ENCODE assay signal across 10 cellular contexts in genomic region chr1:201795066-201795465, GRCh38. TPM values are rescaled to one million over a fixed set of nuclear protein-coding genes. Genes with fewer than 3 reads are reported as not detected.
DNase-seq lines count a peak whose midpoint lies in the region; ATAC-seq and TF ChIP-seq lines count a peak whose summit lies in the region.
"Had no signal": no experiment of that assay in that cellular context is flagged by ENCODE, and none has a peak within 500 bp of the region (broad histone marks: within the 10 kb centered on the region; RNA-seq: fewer than 3 reads in every experiment).

No MANE protein-coding gene starts in this region.

- TF ChIP-seq POLR2A in thyroid gland (IDR thresholded peaks at IDR 0.05): no peak
- no peak for TF ChIP-seq POLR2A in sigmoid colon (IDR thresholded peaks at IDR 0.05)

- H3K9me3 ChIP-seq in heart right ventricle (peaks cover 0 to 3% (median 0%) of the 10 kb centered on the region in 11 donors), right cardiac atrium (ENCODE audit: control insufficient read depth, low read length) (no peaks in the 10 kb centered on the region), fibroblast of lung (ENCODE audit: control insufficient read depth, insufficient read depth, low read depth, low read length) (no peaks in the 10 kb centered on the region), thyroid gland (no peaks in the 10 kb centered on the region), sigmoid colon (no peaks in the 10 kb centered on the region)

- H3K4me2 ChIP-seq in fibroblast of lung (ENCODE audit: extremely low read depth, insufficient read depth, low read length): no peak overlapping the region

- intact Hi-C loops in heart right ventricle (cut with DNase I) (loop anchor here in 2 of 10 donors (1.0 to 2.0 kb wide), 2 partner anchors 236 to 264 kb away; no protein-coding TSS in a partner anchor), right cardiac atrium (cut with DNase I) (no loop called here), thyroid gland (cut with DNase I) (no loop called here), sigmoid colon (cut with DNase I) (no loop called here)

- peaks cover 13% of the 10 kb centered on the region for H3K79me2 ChIP-seq in fibroblast of lung (ENCODE audit: control insufficient read depth, insufficient read depth, low read length)

- no peak for TF ChIP-seq EP300 in sigmoid colon (IDR thresholded peaks at IDR 0.05)

- H3K27me3 ChIP-seq in heart right ventricle (no peaks in the 10 kb centered on the region), right cardiac atrium (ENCODE audit: control insufficient read depth, insufficient read depth) (no peaks in the 10 kb centered on the region), fibroblast of lung (ENCODE audit: control insufficient read depth, insufficient read depth, low read length) (no peaks in the 10 kb centered on the region), thyroid gland (no peaks in the 10 kb centered on the region), sigmoid colon (no peaks in the 10 kb centered on the region)

- WGBS in heart right ventricle, 2 donors: 58 to 66% methylated on average over 3 of the region's 3 CpGs
- WGBS in right cardiac atrium: 73% methylated on average over 3 of the region's 3 CpGs
- 72 to 79% methylated on average over 3 of the region's 3 CpGs for WGBS in thyroid gland, 2 donors
- 71 to 82% methylated on average over 3 of the region's 3 CpGs for WGBS in sigmoid colon, 2 donors

- H3K36me3 ChIP-seq in heart right ventricle (peaks cover 0 to 100% (median 69%) of the 10 kb centered on the region in 9 donors), fibroblast of lung (ENCODE audit: control insufficient read depth, insufficient read depth, low read length) (peaks cover 30% of the 10 kb centered on the region), thyroid gland (peaks cover 14 to 22% of the 10 kb centered on the region in 2 donors), sigmoid colon (peaks cover 14 to 59% (median 22%) of the 10 kb centered on the region in 4 donors)

- H3K4me3 Mint-ChIP-seq in natural killer cell treated with Interleukin-12 subunit alpha and Interleukin-12 subunit beta and Interleukin-15 and Interleukin-18, amount 100 ng/mL, for 72 hours: no peak overlapping the region
- H3K4me3 Mint-ChIP-seq: activated CD8-positive, alpha-beta T cell treated with anti-CD3 and anti-CD28 coated beads, Interleukin-2, amount 10 ng/mL, durations not matched to agents 7 days and 5 days had no signal

- ATAC-seq in heart right ventricle (no peak), right cardiac atrium (no peak)
- no peak for ATAC-seq in natural killer cell treated with Interleukin-12 subunit alpha and Interleukin-12 subunit beta and Interleukin-15 and Interleukin-18, amount 100 ng/mL, for 72 hours
- ATAC-seq: activated CD8-positive, alpha-beta T cell treated with anti-CD3 and anti-CD28 coated beads, Interleukin-2, amount 10 ng/mL, durations not matched to agents 7 days and 5 days had no signal

- no peak overlapping the region for H2AFZ ChIP-seq in fibroblast of lung (ENCODE audit: low read length)

- no peaks in the 10 kb centered on the region for H3K4me1 Mint-ChIP-seq in natural killer cell treated with Interleukin-12 subunit alpha and Interleukin-12 subunit beta and Interleukin-15 and Interleukin-18, amount 100 ng/mL, for 72 hours (ENCODE audit: low read depth in 2 of 2)

- peaks cover 2 to 7% of the 10 kb centered on the region in 2 donors for H3K27me3 Mint-ChIP-seq in natural killer cell treated with Interleukin-12 subunit alpha and Interleukin-12 subunit beta and Interleukin-15 and Interleukin-18, amount 100 ng/mL, for 72 hours

- H3K9me3 Mint-ChIP-seq in natural killer cell treated with Interleukin-12 subunit alpha and Interleukin-12 subunit beta and Interleukin-15 and Interleukin-18, amount 100 ng/mL, for 72 hours: no peaks in the 10 kb centered on the region

- H3K9ac ChIP-seq in fibroblast of lung (ENCODE audit: insufficient read depth, low read length): no peak overlapping the region

- TF ChIP-seq CTCF in heart right ventricle (IDR thresholded peaks at IDR 0.05) (peak in 8 of 9 donors; percentile 15 to 49 (median 40)), fibroblast of lung (conservative IDR thresholded peaks at IDR 0.05 in 1 of 2, IDR thresholded peaks at IDR 0.05 in 1 of 2; ENCODE audit: low read depth in 1 of 2, low read length in 2 of 2) (peak; percentile 34 to 56), thyroid gland (IDR thresholded peaks at IDR 0.05) (peak in 3 of 6 experiments; percentile 21 to 28 (median 21)), sigmoid colon (IDR thresholded peaks at IDR 0.05) (no peak)

- H3K27ac Mint-ChIP-seq in natural killer cell treated with Interleukin-12 subunit alpha and Interleukin-12 subunit beta and Interleukin-15 and Interleukin-18, amount 100 ng/mL, for 72 hours: no peak overlapping the region
- H3K27ac Mint-ChIP-seq: activated CD8-positive, alpha-beta T cell treated with anti-CD3 and anti-CD28 coated beads, Interleukin-2, amount 10 ng/mL, durations not matched to agents 7 days and 5 days had no signal

- H3K4me1 ChIP-seq in heart right ventricle (peaks cover 29 to 51% (median 35%) of the 10 kb centered on the region in 9 donors), right cardiac atrium (ENCODE audit: control insufficient read depth, insufficient read depth, low read length) (peaks cover 15% of the 10 kb centered on the region), fibroblast of lung (ENCODE audit: control insufficient read depth, extremely low read depth, insufficient read depth, low read length) (peaks cover 29% of the 10 kb centered on the region), thyroid gland (peaks cover 0 to 25% of the 10 kb centered on the region in 2 donors), sigmoid colon (peaks cover 0 to 30% (median 28%) of the 10 kb centered on the region in 4 donors)

- H3K36me3 Mint-ChIP-seq in natural killer cell treated with Interleukin-12 subunit alpha and Interleukin-12 subunit beta and Interleukin-15 and Interleukin-18, amount 100 ng/mL, for 72 hours: no peaks in the 10 kb centered on the region

- H3K27ac ChIP-seq in heart right ventricle (peak overlapping the region in 6 of 10 donors; percentile 2 to 94 (median 18)), right cardiac atrium (ENCODE audit: low read length) (no peak overlapping the region), fibroblast of lung (ENCODE audit: insufficient read depth, low read length) (peak overlapping the region; percentile 13), thyroid gland (no peak overlapping the region), sigmoid colon (no peak overlapping the region)
- H3K27ac ChIP-seq: HL-60 had no signal

- H3K4me3 ChIP-seq in heart right ventricle: no peak overlapping the region
- H3K4me3 ChIP-seq in right cardiac atrium (ENCODE audit: low read length): no peak overlapping the region
- H3K4me3 ChIP-seq in fibroblast of lung (replicated peaks in 1 of 4; ENCODE audit: control extremely low read depth in 1 of 4, insufficient read depth in 1 of 4, low read depth in 3 of 4, low read length in 4 of 4): no peak overlapping the region
- H3K4me3 ChIP-seq in thyroid gland (replicated peaks in 1 of 3): no peak overlapping the region
- no peak overlapping the region for H3K4me3 ChIP-seq in sigmoid colon

- DNase-seq in heart right ventricle: no peak
- no peak for DNase-seq in right cardiac atrium
- DNase-seq in NCI-H82 (lab: John Stamatoyannopoulos, UW): peak; percentile 46
- peak in 1 of 2 donors; percentile 61 for DNase-seq in fibroblast of lung (ENCODE audit: low read depth in 2 of 2)
- no peak for DNase-seq in natural killer cell treated with Interleukin-12 subunit alpha and Interleukin-12 subunit beta and Interleukin-15 and Interleukin-18, amount 100 ng/mL, for 72 hours (ENCODE audit: low spot score)
- DNase-seq in activated naive CD4-positive, alpha-beta T cell (lab: John Stamatoyannopoulos, UW): no peak
- no peak for DNase-seq in thyroid gland
- DNase-seq in sigmoid colon: no peak
- DNase-seq: activated CD8-positive, alpha-beta T cell treated with anti-CD3 and anti-CD28 coated beads, Interleukin-2, amount 10 ng/mL, durations not matched to agents 7 days and 5 days had no signal

- H4K20me1 ChIP-seq in fibroblast of lung (ENCODE audit: control insufficient read depth, extremely low read depth, insufficient read depth, low read length): no peaks in the 10 kb centered on the region

RNA-seq across cellular contexts. Expression of gene IPO9, which starts 33.9 kb away (rescaled TPM):
- total RNA-seq in heart right ventricle (10 to 100 TPM; 21.9 to 31.4 (median 27.2) TPM), right cardiac atrium (10 to 100 TPM; 21.7 to 27.9 (median 24.6) TPM), fibroblast of lung (19.0 and 28.4 TPM in 2 replicates), thyroid gland (10 to 100 TPM; 28.4 to 42.1 (median 36.7) TPM), sigmoid colon (10 to 100 TPM; 15.5 to 20.2 (median 17.9) TPM)
- polyA plus RNA-seq in heart right ventricle (10 to 100 TPM; 12.0 to 12.9 TPM), right cardiac atrium (10.3 TPM), fibroblast of lung (29.2 and 44.5 TPM in 2 replicates), sigmoid colon (10 to 100 TPM in 1 of 3 donors, 1 to 10 TPM in 2; 8.1 to 14.0 (median 8.4) TPM)
- 31.8 and 46.4 TPM in 2 replicates for polyA plus RNA-seq in fibroblast of lung (2012)
- 54.0 and 56.7 TPM in 2 replicates for polyA minus RNA-seq in fibroblast of lung (ENCODE audit: low replicate concordance)
- total RNA-seq in natural killer cell treated with Interleukin-12 subunit alpha and Interleukin-12 subunit beta and Interleukin-15 and Interleukin-18, amount 100 ng/mL, for 72 hours: 10 to 100 TPM; 61.4 to 91.0 TPM

Comparison
In these comparisons a context has a peak if more than half of its experiments do, and no peak if none do; other contexts are left out.
1. H3K27ac ChIP-seq: peak in heart right ventricle (6 of 10) and fibroblast of lung (single experiment); none in right cardiac atrium (single experiment), thyroid gland (0 of 3) and sigmoid colon (0 of 4).
2. CTCF ChIP-seq: peak in heart right ventricle (8 of 9) and fibroblast of lung (2 of 2); none in sigmoid colon (0 of 4).